In the genomic region with DNA sequence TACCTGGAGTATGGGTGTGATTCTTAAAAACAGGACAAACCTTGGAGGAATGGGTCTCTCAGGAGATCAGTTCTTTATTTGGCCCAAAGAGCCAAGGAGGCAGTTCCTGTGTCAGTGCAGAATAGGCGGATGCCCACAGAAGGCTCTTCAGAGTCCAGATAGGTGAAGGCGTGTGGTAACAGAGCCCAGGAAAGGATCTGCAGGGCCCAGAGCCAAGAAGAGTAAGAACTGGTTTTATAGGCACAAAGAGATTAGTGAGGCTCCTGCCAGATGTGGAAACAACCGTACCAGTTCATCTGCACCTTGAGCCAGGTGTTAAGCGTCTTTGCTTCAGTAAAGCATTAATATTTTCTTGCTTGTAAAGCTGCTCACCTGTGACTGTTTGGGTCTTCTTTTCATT, we compare ENCODE assay signal across 35 cellular contexts.
"Had no signal": no experiment of that assay in that cellular context is flagged by ENCODE, and none has a peak within 500 bp of the region (broad histone marks: within the 10 kb centered on the region; RNA-seq: fewer than 3 reads in every experiment).

No MANE protein-coding gene starts in this region.

- H3K27me3 Mint-ChIP-seq: activated naive CD4-positive, alpha-beta T cell treated with anti-CD3 and anti-CD28 coated beads, Interleukin-2, amount 10 ng/mL, durations not matched to agents 7 days and 5 days had no signal

- H3K4me3 Mint-ChIP-seq: activated B cell treated with CpG ODN at 0.5 μM for 24 hours; activated CD4-positive, alpha-beta memory T cell treated with anti-CD3 and anti-CD28 coated beads, Interleukin-2, amount 10 ng/mL, durations not matched to agents 7 days and 5 days; activated CD8-positive, alpha-beta memory T cell treated with anti-CD3 and anti-CD28 coated beads, Interleukin-2, amount 10 ng/mL, durations not matched to agents 7 days and 5 days; activated naive CD4-positive, alpha-beta T cell treated with anti-CD3 and anti-CD28 coated beads, Interleukin-2, amount 10 ng/mL, durations not matched to agents 7 days and 5 days; activated naive CD8-positive, alpha-beta T cell; activated naive CD8-positive, alpha-beta T cell treated with anti-CD3 and anti-CD28 coated beads, Interleukin-2, amount 50 U/mL, for 24 hours; brain had no signal

- H3K27ac ChIP-seq: Peyer's patch, VCaP had no signal

- H3K27me3 ChIP-seq: Peyer's patch had no signal

- H3K4me3 ChIP-seq: MG63, Peyer's patch had no signal

- H3K4me1 ChIP-seq: Peyer's patch had no signal

- H3K36me3 Mint-ChIP-seq: activated CD8-positive, alpha-beta memory T cell treated with anti-CD3 and anti-CD28 coated beads, Interleukin-2, amount 10 ng/mL, durations not matched to agents 7 days and 5 days; activated naive CD4-positive, alpha-beta T cell treated with anti-CD3 and anti-CD28 coated beads, Interleukin-2, amount 10 ng/mL, durations not matched to agents 7 days and 5 days; activated naive CD8-positive, alpha-beta T cell; brain had no signal

- DNase-seq: activated B cell treated with CpG ODN at 0.5 μM for 24 hours; activated CD4-positive, alpha-beta memory T cell treated with anti-CD3 and anti-CD28 coated beads, Interleukin-2, amount 10 ng/mL, durations not matched to agents 7 days and 5 days; activated CD4-positive, alpha-beta T cell treated with anti-CD3 and anti-CD28 coated beads for 48 hours; activated CD4-positive, CD25-positive, alpha-beta regulatory T cell treated with anti-CD3 and anti-CD28 coated beads, Interleukin-2, amount 50 U/mL, for 72 hours; activated CD8-positive, alpha-beta memory T cell treated with anti-CD3 and anti-CD28 coated beads for 24 hours; activated CD8-positive, alpha-beta memory T cell treated with anti-CD3 and anti-CD28 coated beads, Interleukin-2, amount 10 ng/mL, durations not matched to agents 7 days and 5 days; activated CD8-positive, alpha-beta memory T cell treated with anti-CD3 and anti-CD28 coated beads, Interleukin-2, amount 50 U/mL, for 48 hours; activated effector memory CD4-positive, alpha-beta T cell treated with Interleukin-2 at 50 U/mL for 16 hours; activated naive CD4-positive, alpha-beta T cell treated with anti-CD3 and anti-CD28 coated beads, Interleukin-2, amount 10 ng/mL, durations not matched to agents 7 days and 5 days; activated naive CD8-positive, alpha-beta T cell treated with anti-CD3 and anti-CD28 coated beads, Interleukin-2, amount 50 U/mL, for 24 hours; activated T-cell treated with anti-CD3 and anti-CD28 coated beads, Interleukin-2, amount 50 U/mL, for 48 hours; anterior cingulate cortex; central memory CD4-positive, alpha-beta T cell; MG63; NCI-H1048; NCI-H1105 treated with DMSO at 0.1 percent for 48 hours; NCI-H1436; NCI-H1694; NCI-H1930; NCI-H2081 treated with DMSO at 0.1 percent for 48 hours; NCI-H510A; NCI-H526; NCI-H748 treated with DMSO at 0.1 percent for 48 hours; NK-92 treated with Interleukin-12 subunit alpha and Interleukin-12 subunit beta, amount 100 ng/mL, for 24 hours; PC-3; Peyer's patch; Right ventricle myocardium superior; RPMI8226; SW 1271; T-helper 1 cell; T-helper 2 cell; T-helper 9 cell had no signal

- H3K4me1 Mint-ChIP-seq: activated B cell treated with CpG ODN at 0.5 μM for 24 hours; activated CD4-positive, alpha-beta memory T cell treated with anti-CD3 and anti-CD28 coated beads, Interleukin-2, amount 10 ng/mL, durations not matched to agents 7 days and 5 days; activated naive CD4-positive, alpha-beta T cell treated with anti-CD3 and anti-CD28 coated beads, Interleukin-2, amount 10 ng/mL, durations not matched to agents 7 days and 5 days; activated naive CD8-positive, alpha-beta T cell treated with anti-CD3 and anti-CD28 coated beads, Interleukin-2, amount 50 U/mL, for 24 hours had no signal

- H3K27ac Mint-ChIP-seq: activated B cell treated with CpG ODN at 0.5 μM for 24 hours; activated CD4-positive, alpha-beta memory T cell treated with anti-CD3 and anti-CD28 coated beads, Interleukin-2, amount 10 ng/mL, durations not matched to agents 7 days and 5 days; activated CD8-positive, alpha-beta memory T cell treated with anti-CD3 and anti-CD28 coated beads, Interleukin-2, amount 10 ng/mL, durations not matched to agents 7 days and 5 days; activated naive CD4-positive, alpha-beta T cell treated with anti-CD3 and anti-CD28 coated beads, Interleukin-2, amount 10 ng/mL, durations not matched to agents 7 days and 5 days; activated naive CD8-positive, alpha-beta T cell; activated naive CD8-positive, alpha-beta T cell treated with anti-CD3 and anti-CD28 coated beads, Interleukin-2, amount 50 U/mL, for 24 hours had no signal

- ATAC-seq: activated CD8-positive, alpha-beta memory T cell treated with anti-CD3 and anti-CD28 coated beads, Interleukin-2, amount 10 ng/mL, durations not matched to agents 7 days and 5 days; activated naive CD8-positive, alpha-beta T cell treated with anti-CD3 and anti-CD28 coated beads, Interleukin-2, amount 50 U/mL, for 24 hours; PC-3 had no signal

- H3K36me3 ChIP-seq: MG63, Peyer's patch had no signal

- H3K9me3 Mint-ChIP-seq: activated B cell treated with CpG ODN at 0.5 μM for 24 hours; activated CD4-positive, alpha-beta memory T cell treated with anti-CD3 and anti-CD28 coated beads, Interleukin-2, amount 10 ng/mL, durations not matched to agents 7 days and 5 days; activated naive CD4-positive, alpha-beta T cell treated with anti-CD3 and anti-CD28 coated beads, Interleukin-2, amount 10 ng/mL, durations not matched to agents 7 days and 5 days; activated naive CD8-positive, alpha-beta T cell treated with anti-CD3 and anti-CD28 coated beads, Interleukin-2, amount 50 U/mL, for 24 hours had no signal
